8 cellular contexts compared by ENCODE assay signal in genomic region chr1:226186124-226187018, GRCh38. TPM values are rescaled to one million over a fixed set of nuclear protein-coding genes. Genes with fewer than 3 reads are reported as not detected.
A peak's percentile ranks its signal among the peaks of the same experiment; 100 is the strongest.
DNase-seq lines count a peak whose midpoint lies in the region; ATAC-seq and TF ChIP-seq lines count a peak whose summit lies in the region.

ACBD3 (minus strand) TSS chr1:226186741; CDS start chr1:226186675, 66 bp downstream.

- H3K27ac Mint-ChIP-seq in CD8-positive, alpha-beta memory T cell = peak within 1 kb of the TSS; percentile 89 to 98 (median 95)
- peak within 1 kb of the TSS; percentile 93 for H3K27ac Mint-ChIP-seq in activated CD8-positive, alpha-beta T cell treated with anti-CD3 and anti-CD28 coated beads, Interleukin-2, amount 10 ng/mL, durations not matched to agents 7 days and 5 days

- peaks cover 37 to 49% (median 42%) of the 10 kb centered on the region in 3 donors for H3K4me1 Mint-ChIP-seq in CD8-positive, alpha-beta memory T cell
- peaks cover 28% of the 10 kb centered on the region for H3K4me1 Mint-ChIP-seq in activated CD8-positive, alpha-beta T cell treated with anti-CD3 and anti-CD28 coated beads, Interleukin-2, amount 10 ng/mL, durations not matched to agents 7 days and 5 days (ENCODE audit: low read depth)

- H3K27me3 ChIP-seq in CD8-positive, alpha-beta memory T cell (ENCODE audit: insufficient read depth, low read length, poor library complexity, severe bottlenecking) = no peaks in the 10 kb centered on the region
- no peaks in the 10 kb centered on the region for H3K27me3 ChIP-seq in ectodermal cell (ENCODE audit: control insufficient read depth, insufficient read depth, low read length, poor library complexity, severe bottlenecking)
- no peaks in the 10 kb centered on the region for H3K27me3 ChIP-seq in lung (ENCODE audit: control insufficient read depth, insufficient read depth)

- H3K36me3 ChIP-seq in CD8-positive, alpha-beta memory T cell (ENCODE audit: insufficient read depth, low read length) = no peaks in the 10 kb centered on the region
- no peaks in the 10 kb centered on the region for H3K36me3 ChIP-seq in ectodermal cell (ENCODE audit: control insufficient read depth, insufficient read depth, low read length)
- H3K36me3 ChIP-seq in lung (ENCODE audit: control insufficient read depth in 2 of 2, insufficient read depth in 2 of 2, low read length in 2 of 2) = no peaks in the 10 kb centered on the region

- peak within 1 kb of the TSS; percentile 91 to 98 (median 95) for H3K4me3 Mint-ChIP-seq in CD8-positive, alpha-beta memory T cell
- peak within 1 kb of the TSS; percentile 95 for H3K4me3 Mint-ChIP-seq in activated CD8-positive, alpha-beta T cell treated with anti-CD3 and anti-CD28 coated beads, Interleukin-2, amount 10 ng/mL, durations not matched to agents 7 days and 5 days

- H3K4me1 ChIP-seq in CD8-positive, alpha-beta memory T cell (ENCODE audit: insufficient read depth, low read length) = peaks cover 19% of the 10 kb centered on the region
- H3K4me1 ChIP-seq in ectodermal cell (ENCODE audit: control insufficient read depth, insufficient read depth, low read length) = peaks cover 6% of the 10 kb centered on the region
- H3K4me1 ChIP-seq in lung (ENCODE audit: control insufficient read depth in 2 of 2, insufficient read depth in 2 of 2, low read length in 2 of 2) = peaks cover 9 to 11% of the 10 kb centered on the region in 2 donors

- CTCF ChIA-PET in CD8-positive, alpha-beta memory T cell (lab: Charles Lee) = interaction anchor here (1.4 to 2.7 kb wide), 3 partner anchors 11 to 61 kb away, joined by 4 to 17 read pairs (median 10); no protein-coding TSS in a partner anchor
- CTCF ChIA-PET in activated CD8-positive, alpha-beta T cell treated with anti-CD3 and anti-CD28 coated beads, Interleukin-2, amount 10 ng/mL, durations not matched to agents 7 days and 5 days (lab: Charles Lee) = interaction anchor here (0.7 to 4.6 kb wide), 6 partner anchors 11 to 147 kb away, joined by 3 to 27 read pairs (median 4); no protein-coding TSS in a partner anchor

- ATAC-seq in GM19468 (IDR thresholded peaks at IDR 0.05; ENCODE audit: extremely low read depth, unreplicated experiment) (peak; percentile 79), lung (ENCODE audit: insufficient read depth, low FRiP score) (peak; percentile 92)
- peak; percentile 96 for ATAC-seq in activated CD8-positive, alpha-beta T cell treated with anti-CD3 and anti-CD28 coated beads, Interleukin-2, amount 10 ng/mL, durations not matched to agents 7 days and 5 days

- H3K27me3 Mint-ChIP-seq in CD8-positive, alpha-beta memory T cell = no peaks in the 10 kb centered on the region
- no peaks in the 10 kb centered on the region for H3K27me3 Mint-ChIP-seq in activated CD8-positive, alpha-beta T cell treated with anti-CD3 and anti-CD28 coated beads, Interleukin-2, amount 10 ng/mL, durations not matched to agents 7 days and 5 days (ENCODE audit: low read depth)

- no peak for TF ChIP-seq CTCF in lung (IDR thresholded peaks at IDR 0.05; ENCODE audit: control extremely low read depth, extremely low read depth)

- H3K9me3 ChIP-seq in CD8-positive, alpha-beta memory T cell (ENCODE audit: low read length) = no peaks in the 10 kb centered on the region
- no peaks in the 10 kb centered on the region for H3K9me3 ChIP-seq in ectodermal cell (ENCODE audit: control insufficient read depth, low read length)
- H3K9me3 ChIP-seq in lung (ENCODE audit: control insufficient read depth in 2 of 2, insufficient read depth in 1 of 2, low read length in 1 of 2) = no peaks in the 10 kb centered on the region

- no peaks in the 10 kb centered on the region for H3K9me3 Mint-ChIP-seq in CD8-positive, alpha-beta memory T cell
- no peaks in the 10 kb centered on the region for H3K9me3 Mint-ChIP-seq in activated CD8-positive, alpha-beta T cell treated with anti-CD3 and anti-CD28 coated beads, Interleukin-2, amount 10 ng/mL, durations not matched to agents 7 days and 5 days (ENCODE audit: insufficient read depth)

- POLR2A ChIA-PET in CD8-positive, alpha-beta memory T cell (lab: Charles Lee) = no interaction called here
- POLR2A ChIA-PET in activated CD8-positive, alpha-beta T cell treated with anti-CD3 and anti-CD28 coated beads, Interleukin-2, amount 10 ng/mL, durations not matched to agents 7 days and 5 days (lab: Charles Lee) = interaction anchor here (0.6 to 1.2 kb wide), 3 partner anchors 50 to 187 kb away, joined by 3 to 4 read pairs (median 3); partner anchors contain the start of gene SDE2

- peak; percentile 74 to 91 (median 82) for DNase-seq in CD8-positive, alpha-beta memory T cell
- DNase-seq in HS-5 (ENCODE audit: low read depth) (peak; percentile 53), NK-92 (lab: John Stamatoyannopoulos, UW; ENCODE audit: unreplicated experiment) (peak; percentile 25), lung (ENCODE audit: low spot score) (peak; percentile 89)
- peak; percentile 92 for DNase-seq in activated CD8-positive, alpha-beta T cell treated with anti-CD3 and anti-CD28 coated beads, Interleukin-2, amount 10 ng/mL, durations not matched to agents 7 days and 5 days
- peak; percentile 72 to 82 (median 79) for DNase-seq in stimulated activated CD4-positive, alpha-beta T cell treated with anti-CD3 and anti-CD28 coated beads, TNF-alpha, amount 100 ng/mL, for 24 hours (ENCODE audit: low read depth in 3 of 3)

- peak within 1 kb of the TSS; percentile 97 for H3K4me3 ChIP-seq in CD8-positive, alpha-beta memory T cell (ENCODE audit: low read length)
- H3K4me3 ChIP-seq in ectodermal cell (ENCODE audit: insufficient read depth, low read depth, low read length) (peak within 1 kb of the TSS; percentile 84), lung (peak within 1 kb of the TSS; percentile 92)

- whole genome bisulfite sequencing in ectodermal cell, 2 experiments = 0% methylated on average over 75 of the region's 75 CpGs
- 0 to 1% methylated on average over 34 to 75 of the region's 75 CpGs for WGBS in lung, 2 donors

- peak within 1 kb of the TSS; percentile 90 for H3K27ac ChIP-seq in CD8-positive, alpha-beta memory T cell (ENCODE audit: low read depth, low read length)
- no peak within 1 kb of the TSS for H3K27ac ChIP-seq in ectodermal cell (ENCODE audit: insufficient read depth, low read depth, low read length, poor library complexity, severe bottlenecking)
- H3K27ac ChIP-seq in lung (ENCODE audit: low read depth in 1 of 2, low read length in 1 of 2) = peak within 1 kb of the TSS; percentile 92 to 97

- peaks cover 0 to 21% (median 2%) of the 10 kb centered on the region in 3 donors for H3K36me3 Mint-ChIP-seq in CD8-positive, alpha-beta memory T cell
- peaks cover 14% of the 10 kb centered on the region for H3K36me3 Mint-ChIP-seq in activated CD8-positive, alpha-beta T cell treated with anti-CD3 and anti-CD28 coated beads, Interleukin-2, amount 10 ng/mL, durations not matched to agents 7 days and 5 days (ENCODE audit: low read depth)

RNA-seq across cellular contexts. Expression of gene ACBD3, which starts in this region (rescaled TPM):
- total RNA-seq in CD8-positive, alpha-beta memory T cell = 10 to 100 TPM; 20.4 to 21.5 TPM
- polyA plus RNA-seq in CD8-positive, alpha-beta memory T cell = 22.3 TPM
- total RNA-seq in activated CD8-positive, alpha-beta T cell treated with anti-CD3 and anti-CD28 coated beads, Interleukin-2, amount 10 ng/mL, durations not matched to agents 7 days and 5 days = 10 to 100 TPM; 19.9 to 20.0 TPM
- polyA plus RNA-seq in ectodermal cell (2013, experiment 1 of 4) = 20.9 TPM
- 23.2 TPM for polyA plus RNA-seq in ectodermal cell (2013, experiment 2 of 4)
- polyA plus RNA-seq in ectodermal cell (2013, experiment 3 of 4) = 17.6 TPM
- polyA plus RNA-seq in ectodermal cell (2013, experiment 4 of 4) = 17.2 TPM
- total RNA-seq in lung = 10 to 100 TPM; 39.7 to 51.9 TPM
- 10 to 100 TPM; 13.5 to 21.2 TPM for polyA plus RNA-seq in lung

Comparison
In these comparisons a context has a peak if more than half of its experiments do, and no peak if none do; other contexts are left out.
1. DNase-seq: peak in every context shown above with its lines; median percentile 92 in activated CD8-positive, alpha-beta T cell treated with anti-CD3 and anti-CD28 coated beads, Interleukin-2, amount 10 ng/mL, durations not matched to agents 7 days and 5 days; 89 in lung; 82 in CD8-positive, alpha-beta memory T cell; 79 in stimulated activated CD4-positive, alpha-beta T cell treated with anti-CD3 and anti-CD28 coated beads, TNF-alpha, amount 100 ng/mL, for 24 hours; 53 in HS-5; 25 in NK-92.